21 cellular contexts compared by ENCODE assay signal in genomic region chr10:70596110-70596798, GRCh38. TPM values are rescaled to one million over a fixed set of nuclear protein-coding genes. Genes with fewer than 3 reads are reported as not detected.
DNase-seq lines count a peak whose midpoint lies in the region; ATAC-seq and TF ChIP-seq lines count a peak whose summit lies in the region.
"Had no signal": no experiment of that assay in that cellular context is flagged by ENCODE, and none has a peak within 500 bp of the region (broad histone marks: within the 10 kb centered on the region; RNA-seq: fewer than 3 reads in every experiment).

No MANE protein-coding gene starts in this region.

- no peak overlapping the region for H3K27ac ChIP-seq in left ventricle myocardium inferior (replicated peaks)
- H3K27ac ChIP-seq: ascending aorta, tibial nerve had no signal

- no peaks in the 10 kb centered on the region for H3K9me3 ChIP-seq in left ventricle myocardium inferior (replicated peaks)
- H3K9me3 ChIP-seq: ascending aorta, heart right ventricle, tibial nerve had no signal

- no peak overlapping the region for H3K4me3 ChIP-seq in left ventricle myocardium inferior
- H3K4me3 ChIP-seq: ascending aorta, GM12878, GM23338, heart right ventricle, tibial nerve had no signal

- intact Hi-C loops in Right ventricle myocardium inferior (cut with DNase I) = no loop called here
- intact Hi-C loops in left ventricle myocardium inferior (cut with micrococcal nuclease) = no loop called here

- TF ChIP-seq CTCF in left ventricle myocardium inferior (IDR thresholded peaks at IDR 0.05; ENCODE audit: borderline replicate concordance) (no peak), type B pancreatic cell (conservative IDR thresholded peaks at IDR 0.05) (no peak)

- peaks cover 72 to 79% of the 10 kb centered on the region in 2 donors for H3K4me1 Mint-ChIP-seq in effector memory CD8-positive, alpha-beta T cell (ENCODE audit: low read depth in 2 of 2)
- peaks cover 20% of the 10 kb centered on the region for H3K4me1 Mint-ChIP-seq in type B pancreatic cell (ENCODE audit: unreplicated experiment)

- peaks cover 86% of the 10 kb centered on the region for H3K36me3 Mint-ChIP-seq in effector memory CD8-positive, alpha-beta T cell (ENCODE audit: insufficient read depth)
- H3K36me3 Mint-ChIP-seq in type B pancreatic cell = no peaks in the 10 kb centered on the region
- H3K36me3 Mint-ChIP-seq: naive B cell had no signal

- DNase-seq in Right ventricle myocardium inferior (ENCODE audit: missing footprints) (no peak), left ventricle myocardium inferior (no peak), mesenteric fat pad (ENCODE audit: low spot score) (peak; percentile 79), type B pancreatic cell (ENCODE audit: extremely low spot score, unreplicated experiment) (peak; percentile 56), NCI-H128 (lab: John Stamatoyannopoulos, UW; ENCODE audit: unreplicated experiment) (no peak), hepatic stellate cell (ENCODE audit: low spot score) (no peak), D341Med (ENCODE audit: low spot score) (no peak)
- DNase-seq in effector memory CD8-positive, alpha-beta T cell = no peak
- DNase-seq: activated CD4-positive, alpha-beta T cell treated with anti-CD3 and anti-CD28 coated beads, Interleukin-2, amount 50 U/mL, for 4 hours; heart right ventricle; naive B cell; NCI-H2081 treated with DMSO at 0.1 percent for 48 hours; NCI-H526; PC-3 had no signal

- H3K27me3 Mint-ChIP-seq in effector memory CD8-positive, alpha-beta T cell = no peaks in the 10 kb centered on the region
- H3K27me3 Mint-ChIP-seq in type B pancreatic cell = peaks cover 8% of the 10 kb centered on the region

- H3K36me3 ChIP-seq in left ventricle myocardium inferior = no peaks in the 10 kb centered on the region
- H3K36me3 ChIP-seq: ascending aorta, heart right ventricle, tibial nerve had no signal

- peaks cover 6% of the 10 kb centered on the region for H3K4me1 ChIP-seq in left ventricle myocardium inferior
- H3K4me1 ChIP-seq: ascending aorta had no signal

- H3K9me3 Mint-ChIP-seq in effector memory CD8-positive, alpha-beta T cell = no peaks in the 10 kb centered on the region
- no peaks in the 10 kb centered on the region for H3K9me3 Mint-ChIP-seq in type B pancreatic cell
- H3K9me3 Mint-ChIP-seq: GM23338, naive B cell had no signal

- peak overlapping the region; percentile 96 to 100 for H3K4me3 Mint-ChIP-seq in effector memory CD8-positive, alpha-beta T cell
- H3K4me3 Mint-ChIP-seq in type B pancreatic cell = no peak overlapping the region
- H3K4me3 Mint-ChIP-seq: GM23338, naive B cell had no signal

- peak; percentile 26 for ATAC-seq in Right ventricle myocardium inferior
- ATAC-seq in effector memory CD8-positive, alpha-beta T cell (replicated peaks) = no peak
- ATAC-seq: esophagus mucosa, GM12878, GM23338, PC-3 had no signal

- H3K27me3 ChIP-seq in left ventricle myocardium inferior (ENCODE audit: low read depth) = no peaks in the 10 kb centered on the region
- H3K27me3 ChIP-seq: ascending aorta, heart right ventricle, tibial nerve had no signal

- peak overlapping the region; percentile 52 to 96 for H3K27ac Mint-ChIP-seq in effector memory CD8-positive, alpha-beta T cell
- H3K27ac Mint-ChIP-seq in type B pancreatic cell = no peak overlapping the region
- H3K27ac Mint-ChIP-seq: GM23338 had no signal

RNA-seq across cellular contexts. Expression of gene PRF1, which starts 6.3 kb away (rescaled TPM):
- total RNA-seq in Right ventricle myocardium inferior (4.3 TPM), left ventricle myocardium inferior (2.6 TPM), mesenteric fat pad (4.0 TPM), type B pancreatic cell (ENCODE audit: low replicate concordance) (not detected in 2 replicates)
- total RNA-seq: A673, G401, GM23338, PC-3 had no signal

Comparison
In these comparisons a context has a peak if more than half of its experiments do, and no peak if none do; other contexts are left out.
1. DNase-seq: peak in mesenteric fat pad (single experiment) and type B pancreatic cell (single experiment); none in Right ventricle myocardium inferior (single experiment), left ventricle myocardium inferior (single experiment), effector memory CD8-positive, alpha-beta T cell (0 of 3), NCI-H128 (single experiment), hepatic stellate cell (single experiment) and D341Med (single experiment).